In genomic region chr2:62202019-62202722, GRCh38 we compare ENCODE assay signal across 10 cellular contexts.
DNase-seq lines count a peak whose midpoint lies in the region; ATAC-seq and TF ChIP-seq lines count a peak whose summit lies in the region.
"Had no signal": no experiment of that assay in that cellular context is flagged by ENCODE, and none has a peak within 500 bp of the region (broad histone marks: within the 10 kb centered on the region; RNA-seq: fewer than 3 reads in every experiment).

No MANE protein-coding gene starts in this region.

- peaks cover 100% of the 10 kb centered on the region for H3K79me2 ChIP-seq in MM.1S (ENCODE audit: low read length)

- DNase-seq in NCI-H2107 treated with DMSO at 0.1 percent for 48 hours (lab: John Stamatoyannopoulos, UW; ENCODE audit: unreplicated experiment) (peak; percentile 70), NCI-H2107 (lab: John Stamatoyannopoulos, UW) (no peak), MM.1S (no peak), HuH-7 (ENCODE audit: low spot score) (no peak)
- DNase-seq: occipital lobe had no signal

- H3K36me3 ChIP-seq in neutrophil (no peaks in the 10 kb centered on the region), MM.1S (replicated peaks; ENCODE audit: insufficient read depth, low read length) (no peaks in the 10 kb centered on the region)

- ATAC-seq in HG02852 (IDR thresholded peaks at IDR 0.05; ENCODE audit: unreplicated experiment): peak; percentile 39
- ATAC-seq in GM21737 (IDR thresholded peaks at IDR 0.05; ENCODE audit: unreplicated experiment): no peak

- peak overlapping the region; percentile 75 for H3K27ac Mint-ChIP-seq in T-helper 1 cell treated with Interleukin-12 subunit alpha and Interleukin-12 subunit beta and Interleukin-4 antibody, amounts not matched to agents 30 μg/mL and 1 μg/mL, for 36 hours

- no peak overlapping the region for H3K9ac ChIP-seq in MM.1S (ENCODE audit: low read length)

- H3K4me3 ChIP-seq in neutrophil (ENCODE audit: low read depth in 1 of 2, low read length in 1 of 2): peak overlapping the region; percentile 6 to 12
- H3K4me3 ChIP-seq in MM.1S (ENCODE audit: low read length): no peak overlapping the region

- H2AFZ ChIP-seq in MM.1S (ENCODE audit: low read length): no peak overlapping the region

- no peaks in the 10 kb centered on the region for H3K9me2 ChIP-seq in MM.1S (replicated peaks; ENCODE audit: insufficient read depth, low read length)

- no peaks in the 10 kb centered on the region for H3K9me3 Mint-ChIP-seq in T-helper 1 cell treated with Interleukin-12 subunit alpha and Interleukin-12 subunit beta and Interleukin-4 antibody, amounts not matched to agents 30 μg/mL and 1 μg/mL, for 36 hours

- H3K4me2 ChIP-seq in MM.1S (ENCODE audit: low read depth, low read length): no peak overlapping the region

- peaks cover 66% of the 10 kb centered on the region for H3K4me1 Mint-ChIP-seq in T-helper 1 cell treated with Interleukin-12 subunit alpha and Interleukin-12 subunit beta and Interleukin-4 antibody, amounts not matched to agents 30 μg/mL and 1 μg/mL, for 36 hours (ENCODE audit: low read depth)

- H3K27ac ChIP-seq in neutrophil (peak overlapping the region; percentile 73), MM.1S (ENCODE audit: low read length) (no peak overlapping the region)
- H3K27ac ChIP-seq: 22Rv1 had no signal

- peak overlapping the region; percentile 56 for H3K4me3 Mint-ChIP-seq in T-helper 1 cell treated with Interleukin-12 subunit alpha and Interleukin-12 subunit beta and Interleukin-4 antibody, amounts not matched to agents 30 μg/mL and 1 μg/mL, for 36 hours

- H3K9me3 ChIP-seq in neutrophil: no peaks in the 10 kb centered on the region
- no peaks in the 10 kb centered on the region for H3K9me3 ChIP-seq in MM.1S (replicated peaks; ENCODE audit: insufficient read depth, low read length)

- peaks cover 6% of the 10 kb centered on the region; the same call in 1 of the 2 replicates for H3F3A ChIP-seq in MM.1S (ENCODE audit: insufficient read depth, low read length)

- H3K27me3 Mint-ChIP-seq in T-helper 1 cell treated with Interleukin-12 subunit alpha and Interleukin-12 subunit beta and Interleukin-4 antibody, amounts not matched to agents 30 μg/mL and 1 μg/mL, for 36 hours (ENCODE audit: low read depth): no peaks in the 10 kb centered on the region

- H3K27me3 ChIP-seq in neutrophil: no peaks in the 10 kb centered on the region
- H3K27me3 ChIP-seq in MM.1S (replicated peaks; ENCODE audit: insufficient read depth, low read length): no peaks in the 10 kb centered on the region

- TF ChIP-seq CTCF in neutrophil (IDR thresholded peaks at IDR 0.05) (no peak), MM.1S (IDR thresholded peaks at IDR 0.05; ENCODE audit: low read length) (no peak)

- H4K20me1 ChIP-seq in MM.1S (ENCODE audit: insufficient read depth, low read length): peaks cover 48% of the 10 kb centered on the region

- H3K4me1 ChIP-seq in neutrophil (ENCODE audit: control insufficient read depth in 1 of 2, insufficient read depth in 1 of 2, low read depth in 1 of 2, low read length in 1 of 2): peaks cover 86 to 87% of the 10 kb centered on the region in 2 experiments
- peaks cover 41% of the 10 kb centered on the region for H3K4me1 ChIP-seq in MM.1S (ENCODE audit: low read length)

- peaks cover 14% of the 10 kb centered on the region for H3K36me3 Mint-ChIP-seq in T-helper 1 cell treated with Interleukin-12 subunit alpha and Interleukin-12 subunit beta and Interleukin-4 antibody, amounts not matched to agents 30 μg/mL and 1 μg/mL, for 36 hours (ENCODE audit: low read depth)
